Comparison of ENCODE assay signal across 1 cellular context in genomic region chr6:20400476-20401402, GRCh38.
TF ChIP-seq lines count a peak whose summit lies in the region.

No MANE protein-coding gene starts in this region.

TF ChIP-seq in HepG2, 621 proteins besides CTCF, POLR2A, EP300 and RAD21 (continued from another document):
- TF ChIP-seq ZBTB40 (IDR thresholded peaks at IDR 0.05) (no peak), ZBTB40 (CRISPR knock-in tag; IDR thresholded peaks at IDR 0.05) (no peak), ZNF329 (CRISPR knock-in tag; IDR thresholded peaks at IDR 0.05; ENCODE audit: low read depth) (peak; percentile 33; the same call in 1 of the 2 replicates), SP1 (IDR thresholded peaks at IDR 0.05) (no peak), SP1 (CRISPR knock-in tag; IDR thresholded peaks at IDR 0.05) (no peak), NAIF1 (CRISPR knock-in tag; IDR thresholded peaks at IDR 0.05; ENCODE audit: borderline replicate concordance) (no peak), MTF1 (CRISPR knock-in tag; IDR thresholded peaks at IDR 0.05) (no peak), MXD3 (CRISPR knock-in tag; IDR thresholded peaks at IDR 0.05) (no peak; the same call in 1 of the 2 replicates), ZBTB39 (CRISPR knock-in tag; IDR thresholded peaks at IDR 0.05) (no peak), ZXDC (CRISPR knock-in tag; IDR thresholded peaks at IDR 0.05) (no peak), TP53 (CRISPR knock-in tag; conservative IDR thresholded peaks at IDR 0.05) (no peak), ZNF7 (CRISPR knock-in tag; IDR thresholded peaks at IDR 0.05) (no peak), THRA (CRISPR knock-in tag; IDR thresholded peaks at IDR 0.05; ENCODE audit: borderline replicate concordance) (0 out of 2 replicates have a peak, but pooled peaks have one; percentile 8)
